26 cellular contexts compared by ENCODE assay signal in genomic region chr3:126358816-126359181, GRCh38. TPM values are rescaled to one million over a fixed set of nuclear protein-coding genes. Genes with fewer than 3 reads are reported as not detected.
A peak's percentile ranks its signal among the peaks of the same experiment; 100 is the strongest.
DNase-seq lines count a peak whose midpoint lies in the region; ATAC-seq and TF ChIP-seq lines count a peak whose summit lies in the region.
"Had no signal": no experiment of that assay in that cellular context is flagged by ENCODE, and none has a peak within 500 bp of the region (broad histone marks: within the 10 kb centered on the region; RNA-seq: fewer than 3 reads in every experiment).

No MANE protein-coding gene starts in this region.

- POLR2A ChIA-PET in T-cell (lab: Charles Lee) = no interaction called here

- H2BK5ac ChIP-seq in mesendoderm (ENCODE audit: low read length) = no peak overlapping the region

- H3K9me3 ChIP-seq in sigmoid colon = peaks cover 0 to 3% (median 0%) of the 10 kb centered on the region in 4 donors
- H3K9me3 ChIP-seq: upper lobe of left lung had no signal

- no peak for TF ChIP-seq EP300 in sigmoid colon (IDR thresholded peaks at IDR 0.05)

- H2BK120ac ChIP-seq in mesendoderm (ENCODE audit: low read depth, low read length) = no peak overlapping the region

- peaks cover 56% of the 10 kb centered on the region for H3K27me3 Mint-ChIP-seq in T-helper 1 cell treated with Interleukin-12 subunit alpha and Interleukin-12 subunit beta and Interleukin-4 antibody, amounts not matched to agents 30 μg/mL and 1 μg/mL, for 36 hours (ENCODE audit: low read depth)
- peaks cover 38 to 56% of the 10 kb centered on the region in 2 donors for H3K27me3 Mint-ChIP-seq in T-cell

- no peaks in the 10 kb centered on the region for H3K36me3 ChIP-seq in mesendoderm (ENCODE audit: control insufficient read depth, insufficient read depth, low read length)
- no peaks in the 10 kb centered on the region for H3K36me3 ChIP-seq in sigmoid colon
- H3K36me3 ChIP-seq: upper lobe of left lung had no signal

- CTCF ChIA-PET in T-cell (lab: Charles Lee) = no interaction called here

- H3K79me1 ChIP-seq in mesendoderm (ENCODE audit: low read length) = no peaks in the 10 kb centered on the region

- H3K27me3 ChIP-seq in mesendoderm (ENCODE audit: insufficient read depth, low read length, poor library complexity) (no peaks in the 10 kb centered on the region), sigmoid colon (no peaks in the 10 kb centered on the region)

- no peak overlapping the region for H3K4me3 ChIP-seq in mesendoderm (ENCODE audit: low read length)
- H3K4me3 ChIP-seq in sigmoid colon = no peak overlapping the region

- peaks cover 11% of the 10 kb centered on the region for H3K4me1 Mint-ChIP-seq in T-helper 1 cell treated with Interleukin-12 subunit alpha and Interleukin-12 subunit beta and Interleukin-4 antibody, amounts not matched to agents 30 μg/mL and 1 μg/mL, for 36 hours (ENCODE audit: low read depth)
- peaks cover 15 to 21% (median 18%) of the 10 kb centered on the region in 3 donors for H3K4me1 Mint-ChIP-seq in T-cell

- TF ChIP-seq POLR2A in sigmoid colon (IDR thresholded peaks at IDR 0.05) = no peak

- no peak for TF ChIP-seq CTCF in sigmoid colon (IDR thresholded peaks at IDR 0.05)

- DNase-seq in T-helper 1 cell (no peak), T-cell (no peak), mesendoderm (peak; percentile 57), sigmoid colon (peak; percentile 58), NCI-H1417 (lab: John Stamatoyannopoulos, UW) (no peak)
- no peak for DNase-seq in activated CD4-positive, alpha-beta T cell treated with anti-CD3 and anti-CD28 coated beads for 48 hours
- DNase-seq: activated B cell treated with CpG ODN at 0.5 μM for 24 hours; activated CD4-positive, alpha-beta T cell treated with anti-CD3 and anti-CD28 coated beads, Interleukin-2, amount 50 U/mL, for 48 hours; activated gamma-delta T cell; AML-193; amniotic stem cell; dermis blood vessel endothelial cell; NCI-H1436 treated with DMSO at 0.1 percent for 48 hours; stimulated activated CD4-positive, alpha-beta T cell treated with anti-CD3 and anti-CD28 coated beads, Interleukin-15, amount 100 ng/mL, for 24 hours; stimulated activated CD8-positive, alpha-beta memory T cell treated with anti-CD3 and anti-CD28 coated beads, Interleukin-4, amount 100 ng/mL, for 48 hours; T-helper 9 cell had no signal

- no peaks in the 10 kb centered on the region for H3K9me3 Mint-ChIP-seq in T-helper 1 cell treated with Interleukin-12 subunit alpha and Interleukin-12 subunit beta and Interleukin-4 antibody, amounts not matched to agents 30 μg/mL and 1 μg/mL, for 36 hours
- H3K9me3 Mint-ChIP-seq in T-cell = no peaks in the 10 kb centered on the region
- H3K9me3 Mint-ChIP-seq: activated B cell treated with CpG ODN at 0.5 μM for 24 hours had no signal

- no peak overlapping the region for H3K4me2 ChIP-seq in mesendoderm (ENCODE audit: low read length)

- H3K56ac ChIP-seq in mesendoderm (ENCODE audit: low read length) = no peak overlapping the region

- no CpG with 5 or more reads among the region's 3 CpGs for WGBS in mesendoderm (ENCODE audit: extremely low coverage, insufficient coverage, low lambda C conversion rate)
- 77 to 79% methylated on average over 3 of the region's 3 CpGs for WGBS in sigmoid colon, 2 donors

- H4K8ac ChIP-seq in mesendoderm (ENCODE audit: low read depth, low read length) = no peak overlapping the region

- H3K18ac ChIP-seq in mesendoderm (ENCODE audit: low read length) = no peak overlapping the region

- peaks cover 6% of the 10 kb centered on the region for H3K4me1 ChIP-seq in mesendoderm (ENCODE audit: control insufficient read depth, low read depth, low read length)
- peaks cover 0 to 38% (median 29%) of the 10 kb centered on the region in 4 donors for H3K4me1 ChIP-seq in sigmoid colon

- intact Hi-C loops in sigmoid colon (cut with DNase I) = no loop called here

- H3K36me3 Mint-ChIP-seq in T-helper 1 cell treated with Interleukin-12 subunit alpha and Interleukin-12 subunit beta and Interleukin-4 antibody, amounts not matched to agents 30 μg/mL and 1 μg/mL, for 36 hours (ENCODE audit: low read depth) = no peaks in the 10 kb centered on the region
- no peaks in the 10 kb centered on the region for H3K36me3 Mint-ChIP-seq in T-cell

- H3K23ac ChIP-seq in mesendoderm (ENCODE audit: low read length) = no peak overlapping the region

- no peak overlapping the region for H4K5ac ChIP-seq in mesendoderm (ENCODE audit: low read length)

- peak overlapping the region; percentile 26 for H3K4me3 Mint-ChIP-seq in T-helper 1 cell treated with Interleukin-12 subunit alpha and Interleukin-12 subunit beta and Interleukin-4 antibody, amounts not matched to agents 30 μg/mL and 1 μg/mL, for 36 hours
- H3K4me3 Mint-ChIP-seq in T-cell = peak overlapping the region in 2 of 3 donors; percentile 7 to 85
- H3K4me3 Mint-ChIP-seq: activated B cell treated with CpG ODN at 0.5 μM for 24 hours had no signal

- no peak overlapping the region for H3K27ac Mint-ChIP-seq in T-helper 1 cell treated with Interleukin-12 subunit alpha and Interleukin-12 subunit beta and Interleukin-4 antibody, amounts not matched to agents 30 μg/mL and 1 μg/mL, for 36 hours
- H3K27ac Mint-ChIP-seq in T-cell = no peak overlapping the region
- H3K27ac Mint-ChIP-seq: activated B cell treated with CpG ODN at 0.5 μM for 24 hours had no signal

- H3K27ac ChIP-seq in mesendoderm (ENCODE audit: low read depth, low read length) = no peak overlapping the region
- H3K27ac ChIP-seq in sigmoid colon = no peak overlapping the region

- no peaks in the 10 kb centered on the region for H3K79me2 ChIP-seq in mesendoderm (ENCODE audit: control insufficient read depth, insufficient read depth, low read length)

- H2BK15ac ChIP-seq in mesendoderm (replicated peaks; ENCODE audit: low read depth) = no peak overlapping the region

- H3K4ac ChIP-seq in mesendoderm (ENCODE audit: low read depth, low read length) = no peak overlapping the region

- no peak overlapping the region for H2AK5ac ChIP-seq in mesendoderm (ENCODE audit: low read length)

- ATAC-seq in T-cell (replicated peaks in 1 of 4) (no peak), HG02759 (IDR thresholded peaks at IDR 0.05; ENCODE audit: unreplicated experiment) (no peak)
- ATAC-seq: right cardiac atrium, SK-N-SH treated with all-trans-retinoic acid at 6 μM for 48 hours had no signal

- H3K9ac ChIP-seq in mesendoderm (ENCODE audit: low read length) = no peak overlapping the region

RNA-seq across cellular contexts. Expression of gene KLF15, which starts 1.6 kb away (rescaled TPM):
- total RNA-seq in T-cell (under 1 TPM; 0.26 to 0.75 (median 0.35) TPM), sigmoid colon (10 to 100 TPM; 21.9 to 50.2 (median 35.2) TPM)
- polyA plus RNA-seq in mesendoderm (2013, experiment 1 of 2) = 1.6 TPM
- polyA plus RNA-seq in mesendoderm (2013, experiment 2 of 2) = 1.6 TPM
- 1 to 10 TPM in 2 of 3 donors, under 1 TPM in 1; 0.69 to 5.4 (median 4.2) TPM for polyA plus RNA-seq in sigmoid colon
- total RNA-seq: mononuclear cell had no signal

RNA-seq across cellular contexts. Expression of gene CFAP100, which starts 35.9 kb away (rescaled TPM):
- not detected for total RNA-seq in T-cell
- 0.37 TPM for polyA plus RNA-seq in mesendoderm (2013, experiment 1 of 2)
- 0.48 TPM for polyA plus RNA-seq in mesendoderm (2013, experiment 2 of 2)
- not detected for total RNA-seq in sigmoid colon
- not detected for polyA plus RNA-seq in sigmoid colon
- total RNA-seq: A172, activated B cell treated with CpG ODN at 0.5 μM for 24 hours, dermis blood vessel endothelial cell, endothelial cell of umbilical vein, H4, left lobe of liver, mononuclear cell, right cardiac atrium had no signal
- polyA plus RNA-seq: endothelial cell of umbilical vein, right cardiac atrium had no signal

Comparison
In these comparisons a context has a peak if more than half of its experiments do, and no peak if none do; other contexts are left out.
1. DNase-seq: peak in mesendoderm (single experiment) and sigmoid colon (single experiment); none in T-helper 1 cell (0 of 5), T-cell (0 of 34), NCI-H1417 (0 of 3) and activated CD4-positive, alpha-beta T cell treated with anti-CD3 and anti-CD28 coated beads for 48 hours (single experiment).
2. RNA of gene KLF15, which starts 1.6 kb away (total RNA-seq): 21.9 to 50.2 TPM in sigmoid colon; 0.26 to 0.75 TPM in T-cell; every median in the first group is over 10 times any median in the second.